In genomic region chr2:148022351-148022750, GRCh38 we compare ENCODE assay signal across 9 cellular contexts. TPM values are rescaled to one million over a fixed set of nuclear protein-coding genes. Genes with fewer than 3 reads are reported as not detected.
DNase-seq lines count a peak whose midpoint lies in the region; ATAC-seq lines count a peak whose summit lies in the region.
"Had no signal": no experiment of that assay in that cellular context is flagged by ENCODE, and none has a peak within 500 bp of the region (broad histone marks: within the 10 kb centered on the region; RNA-seq: fewer than 3 reads in every experiment).

No MANE protein-coding gene starts in this region.

- H3K36me3 ChIP-seq in stomach smooth muscle (ENCODE audit: control insufficient read depth in 2 of 2, insufficient read depth in 2 of 2, low read length in 2 of 2), result no peaks in the 10 kb centered on the region

- CTCF ChIA-PET in activated CD8-positive, alpha-beta memory T cell treated with anti-CD3 and anti-CD28 coated beads, Interleukin-2, amount 10 ng/mL, durations not matched to agents 7 days and 5 days (lab: Charles Lee), result interaction anchor here (1.8 to 2.1 kb wide), 2 partner anchors 32 to 487 kb away, joined by 7 to 9 read pairs; no protein-coding TSS in a partner anchor

- peak overlapping the region; percentile 59 for H3K4me3 ChIP-seq in iPS-11a (ENCODE audit: low read depth, low read length)
- H3K4me3 ChIP-seq in stomach smooth muscle (ENCODE audit: low read length in 2 of 2), result peak overlapping the region; percentile 92 to 100

- no peaks in the 10 kb centered on the region for H3K27me3 ChIP-seq in stomach smooth muscle (ENCODE audit: control insufficient read depth in 1 of 2, insufficient read depth in 2 of 2, low read length in 2 of 2)

- H3K27me3 Mint-ChIP-seq in activated CD8-positive, alpha-beta memory T cell treated with anti-CD3 and anti-CD28 coated beads, Interleukin-2, amount 10 ng/mL, durations not matched to agents 7 days and 5 days, result no peaks in the 10 kb centered on the region
- H3K27me3 Mint-ChIP-seq in activated T-helper 2 cell treated with anti-CD3 and anti-CD28 coated beads, Interferon-gamma antibody, Interleukin-2, Interleukin-4, amounts not matched to agents 10 μg/mL and 5 μg/mL and 100 μg/mL, durations not matched to agents 14 hours and 24 hours and 36 hours (ENCODE audit: low read depth), result no peaks in the 10 kb centered on the region

- H3K9me3 Mint-ChIP-seq in activated CD8-positive, alpha-beta memory T cell treated with anti-CD3 and anti-CD28 coated beads, Interleukin-2, amount 10 ng/mL, durations not matched to agents 7 days and 5 days (ENCODE audit: low read depth), result no peaks in the 10 kb centered on the region
- H3K9me3 Mint-ChIP-seq in activated T-helper 2 cell treated with anti-CD3 and anti-CD28 coated beads, Interferon-gamma antibody, Interleukin-2, Interleukin-4, amounts not matched to agents 10 μg/mL and 5 μg/mL and 100 μg/mL, durations not matched to agents 14 hours and 24 hours and 36 hours, result no peaks in the 10 kb centered on the region

- no peaks in the 10 kb centered on the region for H3K9me3 ChIP-seq in stomach smooth muscle (ENCODE audit: control insufficient read depth in 2 of 2, low read length in 2 of 2)

- peak overlapping the region in 1 of 2 donors; percentile 93 for H3K9ac ChIP-seq in stomach smooth muscle (ENCODE audit: low read length in 2 of 2)

- H3K4me1 ChIP-seq in stomach smooth muscle (ENCODE audit: control insufficient read depth, insufficient read depth, low read length), result peaks cover 4% of the 10 kb centered on the region

- intact Hi-C loops in activated T-helper 2 cell treated with anti-CD3 and anti-CD28 coated beads, Interferon-gamma antibody, Interleukin-2, Interleukin-4, amounts not matched to agents 10 μg/mL and 5 μg/mL and 100 μg/mL, durations not matched to agents 14 hours and 24 hours and 36 hours (cut with micrococcal nuclease), result loop anchor here (5.0 to 10.0 kb wide), 4 partner anchors 180 to 1045 kb away; no protein-coding TSS in a partner anchor

- peaks cover 39% of the 10 kb centered on the region for H3K4me1 Mint-ChIP-seq in activated CD8-positive, alpha-beta memory T cell treated with anti-CD3 and anti-CD28 coated beads, Interleukin-2, amount 10 ng/mL, durations not matched to agents 7 days and 5 days
- H3K4me1 Mint-ChIP-seq in activated T-helper 2 cell treated with anti-CD3 and anti-CD28 coated beads, Interferon-gamma antibody, Interleukin-2, Interleukin-4, amounts not matched to agents 10 μg/mL and 5 μg/mL and 100 μg/mL, durations not matched to agents 14 hours and 24 hours and 36 hours (ENCODE audit: low read depth), result peaks cover 50% of the 10 kb centered on the region

- peak overlapping the region; percentile 98 for H3K27ac Mint-ChIP-seq in activated CD8-positive, alpha-beta memory T cell treated with anti-CD3 and anti-CD28 coated beads, Interleukin-2, amount 10 ng/mL, durations not matched to agents 7 days and 5 days
- peak overlapping the region; percentile 93 for H3K27ac Mint-ChIP-seq in activated T-helper 2 cell treated with anti-CD3 and anti-CD28 coated beads, Interferon-gamma antibody, Interleukin-2, Interleukin-4, amounts not matched to agents 10 μg/mL and 5 μg/mL and 100 μg/mL, durations not matched to agents 14 hours and 24 hours and 36 hours

- H3K27ac ChIP-seq in stomach smooth muscle (ENCODE audit: low read length), result peak overlapping the region; percentile 91

- DNase-seq in activated CD8-positive, alpha-beta memory T cell treated with anti-CD3 and anti-CD28 coated beads, Interleukin-2, amount 10 ng/mL, durations not matched to agents 7 days and 5 days, result no peak
- no peak for DNase-seq in activated CD8-positive, alpha-beta memory T cell treated with anti-CD3 and anti-CD28 coated beads for 24 hours
- DNase-seq in activated T-helper 2 cell treated with anti-CD3 and anti-CD28 coated beads, Interferon-gamma antibody, Interleukin-2, Interleukin-4, amounts not matched to agents 10 μg/mL and 5 μg/mL and 100 μg/mL, durations not matched to agents 14 hours and 24 hours and 36 hours (ENCODE audit: low spot score), result no peak
- DNase-seq: cerebellar nuclear complex had no signal

- no peak for ATAC-seq in activated CD8-positive, alpha-beta memory T cell treated with anti-CD3 and anti-CD28 coated beads, Interleukin-2, amount 10 ng/mL, durations not matched to agents 7 days and 5 days
- ATAC-seq in GM18498 (IDR thresholded peaks at IDR 0.05; ENCODE audit: unreplicated experiment), result no peak
- no peak for ATAC-seq in HG02852 (IDR thresholded peaks at IDR 0.05; ENCODE audit: unreplicated experiment)
- no peak for ATAC-seq in HG03045 (IDR thresholded peaks at IDR 0.05; ENCODE audit: unreplicated experiment)

- H3K4me3 Mint-ChIP-seq in activated CD8-positive, alpha-beta memory T cell treated with anti-CD3 and anti-CD28 coated beads, Interleukin-2, amount 10 ng/mL, durations not matched to agents 7 days and 5 days, result peak overlapping the region; percentile 97
- H3K4me3 Mint-ChIP-seq in activated T-helper 2 cell treated with anti-CD3 and anti-CD28 coated beads, Interferon-gamma antibody, Interleukin-2, Interleukin-4, amounts not matched to agents 10 μg/mL and 5 μg/mL and 100 μg/mL, durations not matched to agents 14 hours and 24 hours and 36 hours (ENCODE audit: low read depth), result peak overlapping the region; percentile 100

- peaks cover 8% of the 10 kb centered on the region for H3K36me3 Mint-ChIP-seq in activated CD8-positive, alpha-beta memory T cell treated with anti-CD3 and anti-CD28 coated beads, Interleukin-2, amount 10 ng/mL, durations not matched to agents 7 days and 5 days
- no peaks in the 10 kb centered on the region for H3K36me3 Mint-ChIP-seq in activated T-helper 2 cell treated with anti-CD3 and anti-CD28 coated beads, Interferon-gamma antibody, Interleukin-2, Interleukin-4, amounts not matched to agents 10 μg/mL and 5 μg/mL and 100 μg/mL, durations not matched to agents 14 hours and 24 hours and 36 hours (ENCODE audit: low read depth)

RNA-seq across cellular contexts. Expression of gene MBD5, which starts 1.5 kb away (rescaled TPM):
- total RNA-seq in activated CD8-positive, alpha-beta memory T cell treated with anti-CD3 and anti-CD28 coated beads, Interleukin-2, amount 10 ng/mL, durations not matched to agents 7 days and 5 days, result 10 to 100 TPM; 24.6 to 44.8 TPM
- total RNA-seq in activated T-helper 2 cell treated with anti-CD3 and anti-CD28 coated beads, Interferon-gamma antibody, Interleukin-2, Interleukin-4, amounts not matched to agents 10 μg/mL and 5 μg/mL and 100 μg/mL, durations not matched to agents 14 hours and 24 hours and 36 hours, result 25.0 and 28.0 TPM in 2 replicates

RNA-seq across cellular contexts. Expression of gene ORC4, which starts 1.8 kb away (rescaled TPM):
- 10 to 100 TPM; 23.0 to 26.8 TPM for total RNA-seq in activated CD8-positive, alpha-beta memory T cell treated with anti-CD3 and anti-CD28 coated beads, Interleukin-2, amount 10 ng/mL, durations not matched to agents 7 days and 5 days
- total RNA-seq in activated T-helper 2 cell treated with anti-CD3 and anti-CD28 coated beads, Interferon-gamma antibody, Interleukin-2, Interleukin-4, amounts not matched to agents 10 μg/mL and 5 μg/mL and 100 μg/mL, durations not matched to agents 14 hours and 24 hours and 36 hours, result 25.4 and 31.2 TPM in 2 replicates
